In genomic region chr22:30371981-30372380, GRCh38 we compare ENCODE assay signal across 17 cellular contexts.
"Had no signal": no experiment of that assay in that cellular context is flagged by ENCODE, and none has a peak within 500 bp of the region (broad histone marks: within the 10 kb centered on the region; RNA-seq: fewer than 3 reads in every experiment).

No MANE protein-coding gene starts in this region.

- H3K4me3 ChIP-seq: cardiac muscle cell, heart left ventricle, left ventricle myocardium inferior, ovary, testis had no signal

- DNase-seq: activated B cell treated with CpG ODN at 0.5 μM for 24 hours; activated CD4-positive, alpha-beta T cell treated with anti-CD3 and anti-CD28 coated beads, Interleukin-2, amount 10 ng/mL, durations not matched to agents 24 days and 14 days; activated CD8-positive, alpha-beta memory T cell treated with anti-CD3 and anti-CD28 coated beads for 24 hours; activated naive CD4-positive, alpha-beta T cell treated with anti-CD3 and anti-CD28 coated beads for 36 hours; effector CD4-positive, alpha-beta T cell; heart left ventricle; left ventricle myocardium inferior; mesenchymal stem cell; ovary; stimulated activated CD4-positive, alpha-beta T cell treated with anti-CD3 and anti-CD28 coated beads, Interleukin-12 subunit alpha, Interleukin-12 subunit beta, amount 100 ng/mL, for 4 hours; stimulated activated CD4-positive, alpha-beta T cell treated with anti-CD3 and anti-CD28 coated beads, Interleukin-2, amount 100 ng/mL, for 48 hours; testis had no signal

- H3K36me3 ChIP-seq: cardiac muscle cell, left ventricle myocardium inferior, ovary had no signal

- H3K27ac Mint-ChIP-seq: activated B cell treated with CpG ODN at 0.5 μM for 24 hours; activated CD4-positive, alpha-beta T cell treated with anti-CD3 and anti-CD28 coated beads, Interleukin-2, amount 10 ng/mL, durations not matched to agents 24 days and 14 days; activated naive CD4-positive, alpha-beta T cell treated with anti-CD3 and anti-CD28 coated beads for 36 hours; nephron; stimulated activated naive CD8-positive, alpha-beta T cell treated with anti-CD3 and anti-CD28 coated beads, Interleukin-15, Interleukin-2, amounts not matched to agents 100 ng/mL and 50 ng/mL, for 24 hours had no signal

- H3K9me3 Mint-ChIP-seq: activated B cell treated with CpG ODN at 0.5 μM for 24 hours; activated CD4-positive, alpha-beta T cell treated with anti-CD3 and anti-CD28 coated beads, Interleukin-2, amount 10 ng/mL, durations not matched to agents 24 days and 14 days; activated naive CD4-positive, alpha-beta T cell treated with anti-CD3 and anti-CD28 coated beads for 36 hours; nephron; stimulated activated naive CD8-positive, alpha-beta T cell treated with anti-CD3 and anti-CD28 coated beads, Interleukin-15, Interleukin-2, amounts not matched to agents 100 ng/mL and 50 ng/mL, for 24 hours had no signal

- FAIRE-seq: frontal cortex, islet of Langerhans had no signal

- ATAC-seq: heart left ventricle had no signal

- H3K27ac ChIP-seq: cardiac muscle cell, heart left ventricle, left ventricle myocardium inferior, ovary, testis had no signal

- H3K4me1 ChIP-seq: left ventricle myocardium inferior, testis had no signal

- H3K4me1 Mint-ChIP-seq: activated B cell treated with CpG ODN at 0.5 μM for 24 hours; activated CD4-positive, alpha-beta T cell treated with anti-CD3 and anti-CD28 coated beads, Interleukin-2, amount 10 ng/mL, durations not matched to agents 24 days and 14 days had no signal

- H3K4me3 Mint-ChIP-seq: activated B cell treated with CpG ODN at 0.5 μM for 24 hours; activated CD4-positive, alpha-beta T cell treated with anti-CD3 and anti-CD28 coated beads, Interleukin-2, amount 10 ng/mL, durations not matched to agents 24 days and 14 days; activated naive CD4-positive, alpha-beta T cell treated with anti-CD3 and anti-CD28 coated beads for 36 hours; nephron; stimulated activated naive CD8-positive, alpha-beta T cell treated with anti-CD3 and anti-CD28 coated beads, Interleukin-15, Interleukin-2, amounts not matched to agents 100 ng/mL and 50 ng/mL, for 24 hours had no signal

- H3K27me3 Mint-ChIP-seq: activated B cell treated with CpG ODN at 0.5 μM for 24 hours; activated CD4-positive, alpha-beta T cell treated with anti-CD3 and anti-CD28 coated beads, Interleukin-2, amount 10 ng/mL, durations not matched to agents 24 days and 14 days; stimulated activated naive CD8-positive, alpha-beta T cell treated with anti-CD3 and anti-CD28 coated beads, Interleukin-15, Interleukin-2, amounts not matched to agents 100 ng/mL and 50 ng/mL, for 24 hours had no signal

- H3K27me3 ChIP-seq: cardiac muscle cell, heart left ventricle, ovary, testis had no signal

- H3K9me3 ChIP-seq: heart left ventricle, left ventricle myocardium inferior, ovary, testis had no signal
